32 cellular contexts compared by ENCODE assay signal in the genomic region with DNA sequence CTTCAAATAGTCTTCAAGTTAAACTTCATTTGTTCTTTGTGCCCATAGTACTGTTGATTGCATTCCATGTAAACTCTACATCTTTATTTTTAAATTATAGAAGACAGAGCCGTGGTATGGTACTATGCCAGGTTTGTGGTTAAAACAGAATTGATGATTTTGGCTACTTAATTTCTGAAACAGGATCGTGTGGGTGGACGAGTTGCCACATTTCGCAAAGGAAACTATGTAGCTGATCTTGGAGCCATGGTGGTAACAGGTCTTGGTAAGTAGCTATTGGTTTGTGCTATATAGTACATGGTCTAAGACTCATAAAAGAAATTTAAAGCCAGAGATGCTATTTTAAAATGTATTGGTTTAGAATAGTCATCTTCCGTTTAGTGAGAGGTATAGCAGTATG. TPM values are rescaled to one million over a fixed set of nuclear protein-coding genes. Genes with fewer than 3 reads are reported as not detected.
"Had no signal": no experiment of that assay in that cellular context is flagged by ENCODE, and none has a peak within 500 bp of the region (broad histone marks: within the 10 kb centered on the region; RNA-seq: fewer than 3 reads in every experiment).

No MANE protein-coding gene starts in this region.

- H3K4me3 ChIP-seq: colonic mucosa, esophagus squamous epithelium, gastrocnemius medialis, heart right ventricle, left lung, lung had no signal

- H3K4me1 ChIP-seq: colonic mucosa, esophagus squamous epithelium, gastrocnemius medialis, heart right ventricle, left lung had no signal

- ATAC-seq: effector memory CD8-positive, alpha-beta T cell; esophagus mucosa; gastrocnemius medialis; heart right ventricle; left cardiac atrium; left lung; left ventricle myocardium superior; naive thymus-derived CD4-positive, alpha-beta T cell had no signal

- H3K27me3 Mint-ChIP-seq: dendritic cell treated with granulocyte-macrophage colony-stimulating factor and Interleukin-4, amounts not matched to agents 40 ng/mL and 50 ng/mL, for 4 days; effector memory CD8-positive, alpha-beta T cell; memory B cell; naive thymus-derived CD4-positive, alpha-beta T cell had no signal

- H3K27ac ChIP-seq: colonic mucosa, epithelial cell of prostate, esophagus squamous epithelium, gastrocnemius medialis, heart right ventricle, left lung had no signal

- H3K9me3 Mint-ChIP-seq: dendritic cell treated with granulocyte-macrophage colony-stimulating factor and Interleukin-4, amounts not matched to agents 40 ng/mL and 50 ng/mL, for 4 days; effector memory CD8-positive, alpha-beta T cell; endodermal cell; memory B cell; naive thymus-derived CD4-positive, alpha-beta T cell had no signal

- H3K4me1 Mint-ChIP-seq: endodermal cell, memory B cell had no signal

- DNase-seq: colonic mucosa; cortex of kidney; effector CD8-positive, alpha-beta T cell; effector memory CD8-positive, alpha-beta T cell; endodermal cell; erythroblast; esophagus squamous epithelium; foreskin fibroblast; foreskin melanocyte; gastrocnemius medialis; glutamatergic neuron; head of caudate nucleus; heart right ventricle; hippocampal formation; left cardiac atrium; left lung; left ventricle myocardium superior; mammary epithelial cell; mesendoderm; midbrain; naive thymus-derived CD4-positive, alpha-beta T cell had no signal

- H3K27me3 ChIP-seq: colonic mucosa, esophagus squamous epithelium, gastrocnemius medialis, heart right ventricle, left lung had no signal

- H3K27ac Mint-ChIP-seq: dendritic cell treated with granulocyte-macrophage colony-stimulating factor and Interleukin-4, amounts not matched to agents 40 ng/mL and 50 ng/mL, for 4 days; effector memory CD8-positive, alpha-beta T cell; endodermal cell; memory B cell; naive thymus-derived CD4-positive, alpha-beta T cell had no signal

- H3K9me3 ChIP-seq: colonic mucosa, esophagus squamous epithelium, gastrocnemius medialis, heart right ventricle, left lung had no signal

- H3K4me3 Mint-ChIP-seq: dendritic cell treated with granulocyte-macrophage colony-stimulating factor and Interleukin-4, amounts not matched to agents 40 ng/mL and 50 ng/mL, for 4 days; effector memory CD8-positive, alpha-beta T cell; endodermal cell; memory B cell; naive thymus-derived CD4-positive, alpha-beta T cell had no signal

RNA-seq across cellular contexts. Expression of gene TEX46, which starts 41.6 kb away (rescaled TPM):
- total RNA-seq: colonic mucosa, dermis microvascular lymphatic vessel endothelial cell, endodermal cell, esophagus mucosa, esophagus squamous epithelium, gastrocnemius medialis, glomerular endothelial cell, heart right ventricle, kidney epithelial cell, left cardiac atrium, left lung, left ventricle myocardium superior, lower leg skin, lung, mammary epithelial cell, mononuclear cell, mucosa of gallbladder had no signal
